ENCODE assay signal across 12 cellular contexts in the genomic region with DNA sequence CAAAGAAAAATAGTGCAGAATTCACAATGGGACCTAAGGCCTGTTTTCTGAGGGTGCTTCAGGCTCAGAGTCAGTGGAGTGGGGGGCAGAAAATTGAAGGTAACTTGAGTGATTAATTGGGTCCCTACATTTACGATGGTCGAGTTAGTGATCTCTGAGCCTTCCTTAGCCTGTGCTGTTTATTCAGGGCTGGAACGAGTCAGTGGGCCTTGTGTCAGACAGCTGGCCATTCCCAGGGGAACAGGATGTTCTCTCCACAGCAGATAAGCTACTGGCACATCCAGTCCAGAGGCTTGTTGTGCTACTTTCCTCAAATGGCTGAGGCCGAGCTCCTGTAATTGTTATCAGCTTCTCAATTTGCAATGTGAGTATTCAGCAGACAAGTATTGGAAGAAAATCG. TPM values are rescaled to one million over a fixed set of nuclear protein-coding genes. Genes with fewer than 3 reads are reported as not detected.
A peak's percentile ranks its signal among the peaks of the same experiment; 100 is the strongest.
DNase-seq lines count a peak whose midpoint lies in the region; ATAC-seq and TF ChIP-seq lines count a peak whose summit lies in the region.
"Had no signal": no experiment of that assay in that cellular context is flagged by ENCODE, and none has a peak within 500 bp of the region (broad histone marks: within the 10 kb centered on the region; RNA-seq: fewer than 3 reads in every experiment).

No MANE protein-coding gene starts in this region.

- H3K9me3 ChIP-seq in cardiac muscle cell (ENCODE audit: low read depth) = no peaks in the 10 kb centered on the region

- H3K4me1 Mint-ChIP-seq in progenitor cell of endocrine pancreas (ENCODE audit: low read depth) (peaks cover 18% of the 10 kb centered on the region), Calu3 (ENCODE audit: low read depth, unreplicated experiment) (no peaks in the 10 kb centered on the region)
- H3K4me1 Mint-ChIP-seq: CD4-positive, CD25-positive, alpha-beta regulatory T cell had no signal

- no peak overlapping the region for H3K4me3 ChIP-seq in cardiac muscle cell
- H3K4me3 ChIP-seq: neural progenitor cell had no signal

- H3K4me1 ChIP-seq in cardiac muscle cell (ENCODE audit: low read depth) = no peaks in the 10 kb centered on the region
- H3K4me1 ChIP-seq: neural progenitor cell had no signal

- no peak for ATAC-seq in GM21515 (IDR thresholded peaks at IDR 0.05; ENCODE audit: unreplicated experiment)

- CTCF ChIA-PET in Calu3 (lab: Charles Lee) = interaction anchor here (0.7 kb wide), 1 partner anchor 17 kb away, joined by 4 read pairs; no protein-coding TSS in a partner anchor

- H3K27ac ChIP-seq in cardiac muscle cell = no peak overlapping the region
- H3K27ac ChIP-seq: neural progenitor cell had no signal

- no peaks in the 10 kb centered on the region for H3K36me3 ChIP-seq in cardiac muscle cell
- H3K36me3 ChIP-seq: neural progenitor cell had no signal

- H3K4me3 Mint-ChIP-seq in progenitor cell of endocrine pancreas (ENCODE audit: low read depth) (no peak overlapping the region), Calu3 (ENCODE audit: low read depth, unreplicated experiment) (no peak overlapping the region)
- H3K4me3 Mint-ChIP-seq: CD4-positive, CD25-positive, alpha-beta regulatory T cell; neural progenitor cell had no signal

- no TSS peak for BruUV-seq in Calu3 (replicated peaks; lab: Mats Ljungman, UMichigan)

- H3K27ac Mint-ChIP-seq in progenitor cell of endocrine pancreas (peak overlapping the region; percentile 89), Calu3 (ENCODE audit: unreplicated experiment) (no peak overlapping the region)
- H3K27ac Mint-ChIP-seq: activated T-helper 2 cell treated with anti-CD3 and anti-CD28 coated beads, Interferon-gamma antibody, Interleukin-2, Interleukin-4, amounts not matched to agents 10 μg/mL and 5 μg/mL and 100 μg/mL, durations not matched to agents 14 hours and 24 hours and 36 hours; CD4-positive, CD25-positive, alpha-beta regulatory T cell; neural progenitor cell had no signal

- DNase-seq in D341Med (ENCODE audit: low spot score) (peak; percentile 81), SK-N-DZ (ENCODE audit: low spot score) (peak; percentile 92), cardiac muscle cell (ENCODE audit: low read depth in 1 of 2, low spot score in 1 of 2) (peak; percentile 11 to 75), progenitor cell of endocrine pancreas (ENCODE audit: low spot score, unreplicated experiment) (no peak), Calu3 (no peak), DMS 273 (lab: John Stamatoyannopoulos, UW; ENCODE audit: unreplicated experiment) (no peak)
- DNase-seq in effector CD8-positive, alpha-beta T cell (lab: John Stamatoyannopoulos, UW) = no peak
- DNase-seq: CD4-positive, CD25-positive, alpha-beta regulatory T cell; cortex of kidney had no signal

- no peaks in the 10 kb centered on the region for H3K27me3 ChIP-seq in cardiac muscle cell
- H3K27me3 ChIP-seq: neural progenitor cell had no signal

- intact Hi-C loops in Calu3 (cut with micrococcal nuclease; ENCODE audit: unreplicated experiment) = no loop called here

- no peaks in the 10 kb centered on the region for H3K27me3 Mint-ChIP-seq in progenitor cell of endocrine pancreas
- no peaks in the 10 kb centered on the region for H3K27me3 Mint-ChIP-seq in Calu3 (ENCODE audit: unreplicated experiment)
- H3K27me3 Mint-ChIP-seq: CD4-positive, CD25-positive, alpha-beta regulatory T cell had no signal

- TF ChIP-seq CTCF in cardiac muscle cell (IDR thresholded peaks at IDR 0.05; ENCODE audit: low read depth, low read length) = no peak
- no peak for TF ChIP-seq CTCF in progenitor cell of endocrine pancreas (IDR thresholded peaks at IDR 0.05; ENCODE audit: unreplicated experiment)
- TF ChIP-seq CTCF in Calu3 (IDR thresholded peaks at IDR 0.05; ENCODE audit: unreplicated experiment) = no peak

- H3K9me3 Mint-ChIP-seq in progenitor cell of endocrine pancreas (ENCODE audit: low read depth) = peaks cover 3% of the 10 kb centered on the region
- H3K9me3 Mint-ChIP-seq in Calu3 (ENCODE audit: low read depth, unreplicated experiment) = peaks cover 6% of the 10 kb centered on the region
- H3K9me3 Mint-ChIP-seq: neural progenitor cell had no signal

- H3K36me3 Mint-ChIP-seq in progenitor cell of endocrine pancreas (ENCODE audit: insufficient read depth) = no peaks in the 10 kb centered on the region
- H3K36me3 Mint-ChIP-seq in Calu3 (ENCODE audit: insufficient read depth, unreplicated experiment) = no peaks in the 10 kb centered on the region
- H3K36me3 Mint-ChIP-seq: CD4-positive, CD25-positive, alpha-beta regulatory T cell; neural progenitor cell had no signal

RNA-seq across cellular contexts. Expression of a gene that starts 29.2 kb away (rescaled TPM):
- 0.52 and 1.3 TPM in 2 replicates for polyA plus RNA-seq in SK-N-DZ (2014; cell fraction: cytosol; rRNA removed)
- polyA plus RNA-seq in SK-N-DZ (2014; cell fraction: nucleus; rRNA removed) = 1.4 and 2.6 TPM in 2 replicates
- total RNA-seq in cardiac muscle cell (0.09 and 0.18 TPM in 2 replicates), progenitor cell of endocrine pancreas (11.3 and 12.7 TPM in 2 replicates), Calu3 (2022) (not detected in 2 replicates)
- polyA plus RNA-seq in cardiac muscle cell = 0.39 and 0.50 TPM in 2 replicates
- total RNA-seq: activated T-helper 2 cell treated with anti-CD3 and anti-CD28 coated beads, Interferon-gamma antibody, Interleukin-2, Interleukin-4, amounts not matched to agents 10 μg/mL and 5 μg/mL and 100 μg/mL, durations not matched to agents 14 hours and 24 hours and 36 hours; CD4-positive, CD25-positive, alpha-beta regulatory T cell had no signal
- polyA plus RNA-seq: CD4-positive, CD25-positive, alpha-beta regulatory T cell had no signal

Comparison
In these comparisons a context has a peak if more than half of its experiments do, and no peak if none do; other contexts are left out.
1. DNase-seq: peak in D341Med (single experiment), SK-N-DZ (single experiment) and cardiac muscle cell (2 of 2); none in progenitor cell of endocrine pancreas (single experiment), Calu3 (single experiment), DMS 273 (single experiment) and effector CD8-positive, alpha-beta T cell (single experiment).
2. RNA of a gene that starts 29.2 kb away (total RNA-seq): 11.3 to 12.7 TPM in progenitor cell of endocrine pancreas; 0.09 to 0.18 TPM in cardiac muscle cell and not detected in Calu3; every median in the first group is over 10 times any median in the second.